Comparison of ENCODE assay signal across 8 cellular contexts in genomic region chr6:42745638-42746451, GRCh38. TPM values are rescaled to one million over a fixed set of nuclear protein-coding genes. Genes with fewer than 3 reads are reported as not detected.
A peak's percentile ranks its signal among the peaks of the same experiment; 100 is the strongest.
DNase-seq lines count a peak whose midpoint lies in the region; ATAC-seq and TF ChIP-seq lines count a peak whose summit lies in the region.

Gene TBCC, minus strand, starts transcription at chr6:42746103. Its CDS starts 30 bp downstream, at chr6:42746073.

- peak; percentile 95 to 97 for TF ChIP-seq POLR2A in suprapubic skin (IDR thresholded peaks at IDR 0.05)

- H3K27ac Mint-ChIP-seq in activated naive CD8-positive, alpha-beta T cell, result peak within 1 kb of the TSS; percentile 100

- H3K4me1 ChIP-seq in suprapubic skin, result peaks cover 47% of the 10 kb centered on the region

- CTCF ChIA-PET in GM10248 (lab: Yijun Ruan, JAX), result interaction anchor here (0.9 to 9.9 kb wide), 9 partner anchors 11 to 183 kb away, joined by 3 to 84 read pairs (median 4); no protein-coding TSS in a partner anchor

- peaks cover 31% of the 10 kb centered on the region for H3K4me1 Mint-ChIP-seq in activated naive CD8-positive, alpha-beta T cell (ENCODE audit: low read depth)

- H3K9me3 Mint-ChIP-seq in activated naive CD8-positive, alpha-beta T cell (ENCODE audit: low read depth), result peaks cover 7% of the 10 kb centered on the region

- no peak for TF ChIP-seq EP300 in suprapubic skin (IDR thresholded peaks at IDR 0.05)

- DNase-seq in GM10248 (ENCODE audit: extremely low spot score), result peak; percentile 98
- DNase-seq in NCI-H1092 treated with DMSO at 0.1 percent for 48 hours (lab: John Stamatoyannopoulos, UW), result peak; percentile 99
- peak; percentile 100 for DNase-seq in glomerular visceral epithelial cell (ENCODE audit: extremely low spot score)
- peak; percentile 99 for DNase-seq in occipital lobe (lab: John Stamatoyannopoulos, UW)
- DNase-seq in suprapubic skin (ENCODE audit: low spot score in 2 of 2), result peak; percentile 97

- H3K9me3 ChIP-seq in suprapubic skin, result no peaks in the 10 kb centered on the region

- POLR2A ChIA-PET in GM10248 (lab: Yijun Ruan, JAX), result interaction anchor here (0.6 to 2.1 kb wide), 13 partner anchors 16 to 183 kb away, joined by 3 to 22 read pairs (median 5); partner anchors contain the start of genes CNPY3 and RPL7L1

- H3K4me3 ChIP-seq in suprapubic skin, result peak within 1 kb of the TSS; percentile 91

- H3K27me3 ChIP-seq in suprapubic skin, result no peaks in the 10 kb centered on the region

- peaks cover 6% of the 10 kb centered on the region for H3K36me3 Mint-ChIP-seq in activated naive CD8-positive, alpha-beta T cell

- H3K27me3 Mint-ChIP-seq in activated naive CD8-positive, alpha-beta T cell, result no peaks in the 10 kb centered on the region

- no peak for TF ChIP-seq CTCF in GM10248 (IDR thresholded peaks at IDR 0.05; ENCODE audit: control extremely low read depth, extremely low read depth, low read depth, missing control alignments)
- TF ChIP-seq CTCF in suprapubic skin (IDR thresholded peaks at IDR 0.05), result no peak

- no peaks in the 10 kb centered on the region for H3K36me3 ChIP-seq in suprapubic skin

- H3K4me3 Mint-ChIP-seq in activated naive CD8-positive, alpha-beta T cell, result peak within 1 kb of the TSS; percentile 99

- ATAC-seq in HG02610 (IDR thresholded peaks at IDR 0.05; ENCODE audit: unreplicated experiment) (peak; percentile 79), SK-N-SH treated with all-trans-retinoic acid at 6 μM for 48 hours (peak; percentile 83)

- H3K27ac ChIP-seq in suprapubic skin, result peak within 1 kb of the TSS; percentile 97

- under 1% methylated on average over 31 of the region's 57 CpGs for WGBS in suprapubic skin

TF ChIP-seq in SK-N-SH treated with all-trans-retinoic acid at 6 μM for 48 hours, 23 proteins besides CTCF, POLR2A, EP300 and RAD21:
- TF ChIP-seq TCF4 (CRISPR knock-in tag; IDR thresholded peaks at IDR 0.05; ENCODE audit: borderline replicate concordance), result no peak
- no peak for TF ChIP-seq TSHZ2 (CRISPR knock-in tag; IDR thresholded peaks at IDR 0.05)
- no peak for TF ChIP-seq SNAI2 (CRISPR knock-in tag; IDR thresholded peaks at IDR 0.05)

RNA-seq across cellular contexts. Expression of gene TBCC, which starts in this region (rescaled TPM):
- total RNA-seq in occipital lobe (63.2 TPM), suprapubic skin (10 to 100 TPM; 25.6 to 51.9 (median 30.2) TPM)

Comparison
In these comparisons a context has a peak if more than half of its experiments do, and no peak if none do; other contexts are left out.
1. Peak in every context shown above with its lines: DNase-seq, ATAC-seq, H3K4me3 ChIP-seq and H3K27ac ChIP-seq.